Comparison of ENCODE assay signal across 26 cellular contexts in the genomic region with DNA sequence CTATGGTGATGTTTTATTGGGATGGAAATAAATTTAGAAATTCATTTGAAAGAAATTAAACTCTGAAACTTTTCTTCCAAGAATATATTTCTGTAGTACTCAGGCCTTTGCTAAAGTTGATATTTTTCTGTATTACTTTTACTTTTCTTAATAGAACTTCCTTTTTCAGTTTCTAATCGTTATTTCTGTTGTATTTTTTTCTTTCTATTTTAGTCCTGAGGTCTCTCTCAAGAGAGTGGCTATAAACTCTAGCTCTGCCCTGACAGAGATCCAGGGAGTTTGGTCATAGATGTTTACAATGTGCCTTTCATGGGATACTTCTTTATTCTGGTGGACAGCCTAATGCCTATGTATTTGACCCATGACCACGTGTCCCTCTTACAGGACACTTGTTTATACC. TPM values are rescaled to one million over a fixed set of nuclear protein-coding genes. Genes with fewer than 3 reads are reported as not detected.
"Had no signal": no experiment of that assay in that cellular context is flagged by ENCODE, and none has a peak within 500 bp of the region (broad histone marks: within the 10 kb centered on the region; RNA-seq: fewer than 3 reads in every experiment).

No MANE protein-coding gene starts in this region.

- H3K4me3 ChIP-seq: colonic mucosa, left lung, sigmoid colon had no signal

- H3K9me3 Mint-ChIP-seq: activated T-cell treated with anti-CD3 and anti-CD28 coated beads, Interleukin-2, amount 50 U/mL, for 72 hours; nephron progenitor cell had no signal

- H3K4me3 Mint-ChIP-seq: activated CD4-positive, alpha-beta T cell treated with anti-CD3 and anti-CD28 coated beads, Interleukin-2, amount 10 ng/mL, durations not matched to agents 7 days and 5 days; activated T-cell treated with anti-CD3 and anti-CD28 coated beads, Interleukin-2, amount 50 U/mL, for 72 hours; nephron progenitor cell had no signal

- H3K27ac ChIP-seq: brain microvascular endothelial cell, colonic mucosa, foreskin keratinocyte, left lung, sigmoid colon had no signal

- DNase-seq: activated CD4-positive, alpha-beta T cell treated with anti-CD3 and anti-CD28 coated beads, Interleukin-2, amount 10 ng/mL, durations not matched to agents 7 days and 5 days; activated CD8-positive, alpha-beta memory T cell treated with anti-CD3 and anti-CD28 coated beads, Interleukin-2, amount 50 U/mL, for 4 hours; activated effector memory CD4-positive, alpha-beta T cell treated with anti-CD3 and anti-CD28 coated beads, Interleukin-2, amount 50 U/mL, for 16 hours; activated naive CD4-positive, alpha-beta T cell treated with anti-CD3 and anti-CD28 coated beads, Interleukin-2, amount 50 U/mL, for 16 hours; activated T-cell treated with anti-CD3 and anti-CD28 coated beads, Interleukin-2, amount 50 U/mL, for 72 hours; aorta; brain microvascular endothelial cell; central memory CD4-positive, alpha-beta T cell; colonic mucosa; foreskin keratinocyte; head of caudate nucleus; left lung; midbrain; nephron progenitor cell; nucleus accumbens; sigmoid colon; stimulated activated CD4-positive, alpha-beta T cell treated with anti-CD3 and anti-CD28 coated beads, Interleukin-4, amount 100 ng/mL, for 24 hours; stimulated activated naive CD4-positive, alpha-beta T cell; T1000 had no signal

- ATAC-seq: activated CD4-positive, CD25-positive, alpha-beta regulatory T cell treated with anti-CD3 and anti-CD28 coated beads, Interleukin-2, amount 50 U/mL, for 24 hours; activated T-cell treated with anti-CD3 and anti-CD28 coated beads, Interleukin-2, amount 50 U/mL, for 72 hours; foreskin keratinocyte; left lung had no signal

- H3K4me1 ChIP-seq: colonic mucosa, foreskin keratinocyte, left lung, sigmoid colon had no signal

- H3K27ac Mint-ChIP-seq: activated CD4-positive, alpha-beta T cell treated with anti-CD3 and anti-CD28 coated beads, Interleukin-2, amount 10 ng/mL, durations not matched to agents 7 days and 5 days; activated T-cell treated with anti-CD3 and anti-CD28 coated beads, Interleukin-2, amount 50 U/mL, for 72 hours; nephron progenitor cell had no signal

- H3K36me3 ChIP-seq: brain microvascular endothelial cell, colonic mucosa, left lung, sigmoid colon had no signal

- H3K9me3 ChIP-seq: colonic mucosa, left lung, sigmoid colon had no signal

- H3K27me3 ChIP-seq: brain microvascular endothelial cell, colonic mucosa, sigmoid colon had no signal

RNA-seq across cellular contexts. Expression of a gene that starts 51.0 kb away (rescaled TPM):
- total RNA-seq: activated CD4-positive, alpha-beta T cell treated with anti-CD3 and anti-CD28 coated beads, Interleukin-2, amount 10 ng/mL, durations not matched to agents 7 days and 5 days; aorta; epithelial cell of proximal tubule; foreskin keratinocyte; kidney epithelial cell; left lung; lung microvascular endothelial cell; renal cortical epithelial cell; sigmoid colon; ureter had no signal
- polyA plus RNA-seq: aorta, fibroblast of lung, foreskin keratinocyte had no signal
